8 cellular contexts compared by ENCODE assay signal in the genomic region with DNA sequence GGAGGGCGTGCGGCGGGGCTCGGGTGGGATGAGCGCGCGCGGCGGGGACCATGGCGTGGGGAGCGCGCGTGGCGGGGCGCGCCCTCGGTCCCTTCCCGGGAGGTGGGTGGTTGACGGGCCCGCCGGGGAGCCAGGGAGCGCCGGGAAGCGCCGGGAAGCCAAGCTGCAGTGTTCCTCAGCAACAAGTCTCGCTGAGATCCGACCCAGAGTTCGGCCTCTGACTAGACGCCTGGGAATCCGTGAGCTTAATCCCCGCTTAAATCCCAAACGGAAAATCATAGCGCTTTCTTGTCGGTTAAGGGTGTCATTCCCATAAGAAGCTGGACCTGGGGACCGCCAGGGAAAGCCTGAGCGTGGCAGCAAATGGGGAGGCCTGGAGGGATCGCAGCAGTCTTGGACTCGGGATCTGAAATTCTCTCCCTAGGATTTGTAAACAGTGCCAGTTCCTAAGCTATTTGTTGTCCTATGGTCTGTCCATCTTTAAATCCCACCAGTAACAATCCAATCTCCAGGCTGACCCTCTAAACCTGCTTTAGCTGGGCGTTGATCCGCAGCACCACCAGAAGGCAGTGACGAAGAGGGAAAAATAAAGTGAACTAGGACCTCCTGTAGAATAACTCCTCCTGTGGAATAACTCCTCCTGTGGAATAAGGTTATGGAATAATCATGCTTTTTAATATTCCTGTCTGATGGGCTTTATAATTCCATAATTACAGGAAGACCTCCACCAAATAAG. TPM values are rescaled to one million over a fixed set of nuclear protein-coding genes. Genes with fewer than 3 reads are reported as not detected.
DNase-seq lines count a peak whose midpoint lies in the region; ATAC-seq and TF ChIP-seq lines count a peak whose summit lies in the region.

No MANE protein-coding gene starts in this region.

- peak overlapping the region; percentile 27 for H2BK15ac ChIP-seq in mesendoderm (replicated peaks; ENCODE audit: low read depth)

- H3K79me2 ChIP-seq in mesendoderm (ENCODE audit: control insufficient read depth, insufficient read depth, low read length), result no peaks in the 10 kb centered on the region

- no peak overlapping the region for H2BK5ac ChIP-seq in mesendoderm (ENCODE audit: low read length)

- DNase-seq in RWPE2 (ENCODE audit: low spot score) (peak; percentile 83), mesendoderm (peak; percentile 83), upper lobe of right lung (no peak), ureter (ENCODE audit: low spot score) (no peak)
- no peak for DNase-seq in effector memory CD4-positive, alpha-beta T cell
- DNase-seq in stimulated activated CD4-positive, alpha-beta T cell treated with anti-CD3 and anti-CD28 coated beads, Interleukin-15, amount 100 ng/mL, for 24 hours, result no peak

- H3K4me1 ChIP-seq in ES-I3 (ENCODE audit: insufficient read depth, low read length) (no peaks in the 10 kb centered on the region), RWPE2 (ENCODE audit: insufficient read depth, poor library complexity, severe bottlenecking) (peaks cover 32% of the 10 kb centered on the region), mesendoderm (ENCODE audit: control insufficient read depth, low read depth, low read length) (peaks cover 4% of the 10 kb centered on the region), upper lobe of right lung (peaks cover 18% of the 10 kb centered on the region)
- H3K4me1 ChIP-seq in effector memory CD4-positive, alpha-beta T cell (ENCODE audit: control insufficient read depth, insufficient read depth, low read length, poor library complexity, severe bottlenecking), result no peaks in the 10 kb centered on the region

- peak overlapping the region; percentile 32 for H3K4me2 ChIP-seq in mesendoderm (ENCODE audit: low read length)

- ATAC-seq in HG02759 (IDR thresholded peaks at IDR 0.05; ENCODE audit: unreplicated experiment) (peak; percentile 5), RWPE2 (ENCODE audit: low read depth) (peak; percentile 39), upper lobe of right lung (peak; percentile 1)

- H2AK5ac ChIP-seq in mesendoderm (ENCODE audit: low read length), result no peak overlapping the region

- peak; percentile 80 for TF ChIP-seq CTCF in RWPE2 (IDR thresholded peaks at IDR 0.05; ENCODE audit: poor library complexity, severe bottlenecking)
- no peak for TF ChIP-seq CTCF in upper lobe of right lung (IDR thresholded peaks at IDR 0.05)

- no peaks in the 10 kb centered on the region for H3K36me3 ChIP-seq in ES-I3 (ENCODE audit: insufficient read depth, low read length)
- 0 out of 2 replicates have a peak, but pooled peaks cover 3% of the 10 kb centered on the region for H3K36me3 ChIP-seq in RWPE2 (ENCODE audit: low read depth)
- no peaks in the 10 kb centered on the region for H3K36me3 ChIP-seq in effector memory CD4-positive, alpha-beta T cell (ENCODE audit: control insufficient read depth, insufficient read depth, low read length)
- no peaks in the 10 kb centered on the region for H3K36me3 ChIP-seq in mesendoderm (ENCODE audit: control insufficient read depth, insufficient read depth, low read length)
- no peaks in the 10 kb centered on the region for H3K36me3 ChIP-seq in upper lobe of right lung

- H3K9ac ChIP-seq in ES-I3 (ENCODE audit: low read depth, low read length) (peak overlapping the region; percentile 60), mesendoderm (ENCODE audit: low read length) (peak overlapping the region; percentile 66)

- H3K27me3 ChIP-seq in RWPE2 (ENCODE audit: insufficient read depth, poor library complexity, severe bottlenecking) (no peaks in the 10 kb centered on the region), mesendoderm (ENCODE audit: insufficient read depth, low read length, poor library complexity) (no peaks in the 10 kb centered on the region), upper lobe of right lung (no peaks in the 10 kb centered on the region)
- H3K27me3 ChIP-seq in effector memory CD4-positive, alpha-beta T cell (replicated peaks; ENCODE audit: control insufficient read depth, insufficient read depth, low read length, poor library complexity, severe bottlenecking), result no peaks in the 10 kb centered on the region

- no peak overlapping the region for H4K8ac ChIP-seq in mesendoderm (ENCODE audit: low read depth, low read length)

- H3K4me3 ChIP-seq in RWPE2 (ENCODE audit: severe bottlenecking) (peak overlapping the region; percentile 78), mesendoderm (ENCODE audit: low read length) (peak overlapping the region; percentile 44), upper lobe of right lung (peak overlapping the region; percentile 90)
- H3K4me3 ChIP-seq in effector memory CD4-positive, alpha-beta T cell (ENCODE audit: insufficient read depth, low read depth, low read length, poor library complexity, severe bottlenecking), result peak overlapping the region; percentile 81

- peak overlapping the region; percentile 80 for H3K56ac ChIP-seq in mesendoderm (ENCODE audit: low read length)

- no peaks in the 10 kb centered on the region for H3K79me1 ChIP-seq in mesendoderm (ENCODE audit: low read length)

- peak overlapping the region; percentile 69 for H3K18ac ChIP-seq in mesendoderm (ENCODE audit: low read length)

- H4K5ac ChIP-seq in mesendoderm (ENCODE audit: low read length), result no peak overlapping the region

- H3K9me3 ChIP-seq in ES-I3 (ENCODE audit: control insufficient read depth, insufficient read depth, low read length) (no peaks in the 10 kb centered on the region), RWPE2 (ENCODE audit: severe bottlenecking) (no peaks in the 10 kb centered on the region), upper lobe of right lung (no peaks in the 10 kb centered on the region)
- no peaks in the 10 kb centered on the region for H3K9me3 ChIP-seq in effector memory CD4-positive, alpha-beta T cell (ENCODE audit: control insufficient read depth, low read length)

- H3K27ac ChIP-seq in RWPE2 (ENCODE audit: poor library complexity, severe bottlenecking), result peak overlapping the region; percentile 84
- H3K27ac ChIP-seq in effector memory CD4-positive, alpha-beta T cell (ENCODE audit: insufficient read depth, low read length, poor library complexity, severe bottlenecking), result no peak overlapping the region
- peak overlapping the region; percentile 12 for H3K27ac ChIP-seq in mesendoderm (ENCODE audit: low read depth, low read length)
- H3K27ac ChIP-seq in upper lobe of right lung, result peak overlapping the region; percentile 90

- intact Hi-C loops in upper lobe of right lung (cut with DNase I), result no loop called here

- H2BK120ac ChIP-seq in mesendoderm (ENCODE audit: low read depth, low read length), result no peak overlapping the region

- no peak overlapping the region for H3K23ac ChIP-seq in mesendoderm (ENCODE audit: low read length)

- no peak overlapping the region for H3K4ac ChIP-seq in mesendoderm (ENCODE audit: low read depth, low read length)

- no CpG with 5 or more reads among the region's 41 CpGs for WGBS in mesendoderm (ENCODE audit: extremely low coverage, insufficient coverage, low lambda C conversion rate)

RNA-seq across cellular contexts. Expression of a gene that starts 0.6 kb away (rescaled TPM):
- 3.7 TPM for polyA plus RNA-seq in mesendoderm (2013, experiment 1 of 2)
- 3.8 TPM for polyA plus RNA-seq in mesendoderm (2013, experiment 2 of 2)
- total RNA-seq in upper lobe of right lung (18.4 TPM), ureter (30.9 TPM)

Comparison
In these comparisons a context has a peak if more than half of its experiments do, and no peak if none do; other contexts are left out.
1. DNase-seq: peak in RWPE2 (single experiment) and mesendoderm (single experiment); none in effector memory CD4-positive, alpha-beta T cell (0 of 3), upper lobe of right lung (single experiment), stimulated activated CD4-positive, alpha-beta T cell treated with anti-CD3 and anti-CD28 coated beads, Interleukin-15, amount 100 ng/mL, for 24 hours (single experiment) and ureter (single experiment).
2. Peak in every context shown above with its lines, with median percentiles within 50 percentile points of each other: ATAC-seq and H3K4me3 ChIP-seq.